In genomic region chr11:106917973-106918372, GRCh38 we compare ENCODE assay signal across 9 cellular contexts.
DNase-seq lines count a peak whose midpoint lies in the region; ATAC-seq and TF ChIP-seq lines count a peak whose summit lies in the region.
"Had no signal": no experiment of that assay in that cellular context is flagged by ENCODE, and none has a peak within 500 bp of the region (broad histone marks: within the 10 kb centered on the region; RNA-seq: fewer than 3 reads in every experiment).

No MANE protein-coding gene starts in this region.

- H4K20me1 ChIP-seq in DND-41 (ENCODE audit: insufficient read depth, low read length) = no peaks in the 10 kb centered on the region

- H3K4me1 ChIP-seq in DND-41 (ENCODE audit: insufficient read depth, low read length) = no peaks in the 10 kb centered on the region

- H3K4me1 Mint-ChIP-seq in activated T-cell treated with anti-CD3 and anti-CD28 coated beads, Interleukin-2, amount 50 U/mL, for 4 hours (ENCODE audit: low read depth) = no peaks in the 10 kb centered on the region

- no peaks in the 10 kb centered on the region for H3K27me3 Mint-ChIP-seq in activated T-cell treated with anti-CD3 and anti-CD28 coated beads, Interleukin-2, amount 50 U/mL, for 4 hours (ENCODE audit: low read depth)

- H3K36me3 Mint-ChIP-seq in activated T-cell treated with anti-CD3 and anti-CD28 coated beads, Interleukin-2, amount 50 U/mL, for 4 hours (ENCODE audit: insufficient read depth) = no peaks in the 10 kb centered on the region

- no peak overlapping the region for H3K4me3 Mint-ChIP-seq in activated T-cell treated with anti-CD3 and anti-CD28 coated beads, Interleukin-2, amount 50 U/mL, for 4 hours

- H3K36me3 ChIP-seq in DND-41 (ENCODE audit: insufficient read depth, low read length) = no peaks in the 10 kb centered on the region

- peak; percentile 63 for TF ChIP-seq CTCF in DND-41 (IDR thresholded peaks at IDR 0.05; ENCODE audit: borderline replicate concordance, extremely low read depth, low read length, poor library complexity, severe bottlenecking)
- peak; percentile 49 for TF ChIP-seq CTCF in fibroblast of villous mesenchyme (IDR thresholded peaks at IDR 0.05; ENCODE audit: insufficient read depth, low read depth, low read length)

- H3K79me2 ChIP-seq in DND-41 (ENCODE audit: insufficient read depth, low read length) = no peaks in the 10 kb centered on the region

- H3K9me3 Mint-ChIP-seq in activated T-cell treated with anti-CD3 and anti-CD28 coated beads, Interleukin-2, amount 50 U/mL, for 4 hours = peaks cover 4% of the 10 kb centered on the region

- no peaks in the 10 kb centered on the region for H3K27me3 ChIP-seq in DND-41 (ENCODE audit: insufficient read depth, low read length, poor library complexity)

- H3K4me3 ChIP-seq in DND-41 (ENCODE audit: low read depth in 1 of 2, low read length in 2 of 2) = no peak overlapping the region
- H3K4me3 ChIP-seq in fibroblast of villous mesenchyme (ENCODE audit: low read depth, low read length) = no peak overlapping the region
- H3K4me3 ChIP-seq: skin epidermis had no signal

- no peak overlapping the region for H3K9ac ChIP-seq in DND-41 (ENCODE audit: low read depth, low read length)

- no peak overlapping the region for H2AFZ ChIP-seq in DND-41 (ENCODE audit: low read depth, low read length)

- peak; percentile 58 for DNase-seq in DND-41
- DNase-seq in HT1080 (ENCODE audit: low read depth) = peak; percentile 25
- DNase-seq in fibroblast of villous mesenchyme (ENCODE audit: low read depth) = no peak
- DNase-seq in effector CD4-positive, alpha-beta T cell = no peak
- DNase-seq in amygdala (lab: John Stamatoyannopoulos, UW) = no peak
- no peak for DNase-seq in activated T-cell treated with anti-CD3 and anti-CD28 coated beads, Interleukin-2, amount 50 U/mL, for 4 hours
- DNase-seq in activated effector memory CD4-positive, alpha-beta T cell treated with anti-CD3 and anti-CD28 coated beads, Interleukin-2, amount 50 U/mL, for 16 hours = no peak

- peak; percentile 64; the same call in 1 of the 3 replicates for ATAC-seq in DND-41 (ENCODE audit: insufficient read depth, low read depth)
- peak; percentile 50 for ATAC-seq in GM19467 (IDR thresholded peaks at IDR 0.05; ENCODE audit: unreplicated experiment)
- no peak for ATAC-seq in activated T-cell treated with anti-CD3 and anti-CD28 coated beads, Interleukin-2, amount 50 U/mL, for 4 hours

- no peak overlapping the region for H3K27ac ChIP-seq in DND-41 (ENCODE audit: low read length)
- H3K27ac ChIP-seq: skin epidermis had no signal

- no peak overlapping the region for H3K4me2 ChIP-seq in DND-41 (ENCODE audit: insufficient read depth, low read length)

- peaks cover 2% of the 10 kb centered on the region for H3K9me3 ChIP-seq in DND-41 (ENCODE audit: insufficient read depth, low read length, severe bottlenecking)

Comparison
In these comparisons a context has a peak if more than half of its experiments do, and no peak if none do; other contexts are left out.
1. ATAC-seq: peak in DND-41 (single experiment) and GM19467 (single experiment); none in activated T-cell treated with anti-CD3 and anti-CD28 coated beads, Interleukin-2, amount 50 U/mL, for 4 hours (0 of 2).
2. DNase-seq: peak in DND-41 (single experiment) and HT1080 (single experiment); none in fibroblast of villous mesenchyme (single experiment), effector CD4-positive, alpha-beta T cell (single experiment), amygdala (0 of 56), activated T-cell treated with anti-CD3 and anti-CD28 coated beads, Interleukin-2, amount 50 U/mL, for 4 hours (single experiment) and activated effector memory CD4-positive, alpha-beta T cell treated with anti-CD3 and anti-CD28 coated beads, Interleukin-2, amount 50 U/mL, for 16 hours (single experiment).